ENCODE assay signal across 8 cellular contexts in the genomic region with DNA sequence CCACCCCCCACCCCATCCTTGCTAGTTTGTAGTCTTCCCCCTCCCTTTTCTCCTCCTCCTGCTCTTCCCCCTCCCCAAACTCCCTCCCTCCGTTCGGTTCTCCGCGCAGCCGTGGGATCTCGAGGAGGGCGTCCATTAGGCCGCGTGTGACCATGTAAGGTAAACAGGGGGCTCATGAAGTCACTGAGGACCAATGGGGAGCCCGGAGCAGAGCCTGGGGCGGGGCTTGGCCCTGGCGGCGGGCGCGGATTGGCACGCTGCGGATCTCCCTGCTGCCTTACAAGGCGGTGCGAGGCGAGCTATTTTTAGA. TPM values are rescaled to one million over a fixed set of nuclear protein-coding genes. Genes with fewer than 3 reads are reported as not detected.
DNase-seq lines count a peak whose midpoint lies in the region; ATAC-seq, FAIRE-seq and TF ChIP-seq lines count a peak whose summit lies in the region.

No MANE protein-coding gene starts in this region.

- POLR2A ChIA-PET in AG04450 (lab: Yijun Ruan, JAX): interaction anchor here (0.6 to 7.9 kb wide), 41 partner anchors 11 to 459 kb away, joined by 3 to 213 read pairs (median 4); a partner anchor contains a TSS

- peak; percentile 99 for DNase-seq in AG04450 (ENCODE audit: low read depth, low spot score)
- DNase-seq in NCI-H446 (lab: John Stamatoyannopoulos, UW): peak; percentile 97 to 99
- DNase-seq in activated CD4-positive, alpha-beta T cell treated with anti-CD3 and anti-CD28 coated beads for 48 hours: peak; percentile 97
- DNase-seq in choroid plexus epithelial cell (ENCODE audit: low read depth): peak; percentile 100
- peak; percentile 100 for DNase-seq in kidney
- peak; percentile 89 to 95 (median 93) for DNase-seq in stimulated activated CD4-positive, alpha-beta T cell treated with anti-CD3 and anti-CD28 coated beads, Interleukin-12 subunit alpha, Interleukin-12 subunit beta, amount 100 ng/mL, for 48 hours (ENCODE audit: low read depth in 2 of 3, low spot score in 1 of 3)

- CTCF ChIA-PET in AG04450 (lab: Charles Lee): interaction anchor here (0.7 to 4.1 kb wide), 6 partner anchors 11 to 310 kb away, joined by 3 to 22 read pairs (median 4); no protein-coding TSS in a partner anchor

- H3K27ac ChIP-seq in AG04450 (ENCODE audit: low read depth, low read length) (peak overlapping the region; percentile 98), kidney (ENCODE audit: low read depth in 2 of 2, low read length in 2 of 2) (peak overlapping the region; percentile 99 to 100)

- intact Hi-C loops in kidney (cut with DNase I): no loop called here

- H3K27me3 ChIP-seq in AG04450 (ENCODE audit: control insufficient read depth, insufficient read depth, low read length): no peaks in the 10 kb centered on the region

- no peaks in the 10 kb centered on the region for H3K9me3 ChIP-seq in AG04450 (ENCODE audit: control insufficient read depth, insufficient read depth, low read length)
- no peaks in the 10 kb centered on the region for H3K9me3 ChIP-seq in kidney (ENCODE audit: control insufficient read depth in 1 of 2, low read length in 2 of 2)

- TF ChIP-seq CTCF in AG04450 (IDR thresholded peaks at IDR 0.05; ENCODE audit: low read depth, low read length) (no peak), choroid plexus epithelial cell (conservative IDR thresholded peaks at IDR 0.05; ENCODE audit: low read depth, low read length) (no peak), kidney (IDR thresholded peaks at IDR 0.05; ENCODE audit: borderline replicate concordance, extremely low read depth, insufficient read depth) (no peak)

- ATAC-seq in GM19035 (IDR thresholded peaks at IDR 0.05; ENCODE audit: unreplicated experiment): peak; percentile 95
- peak; percentile 95 for ATAC-seq in HG03342 (IDR thresholded peaks at IDR 0.05; ENCODE audit: unreplicated experiment)

- H3K9ac ChIP-seq in kidney (ENCODE audit: low read length in 2 of 2): peak overlapping the region in 1 of 2 donors; percentile 95

- H3K4me3 ChIP-seq in AG04450 (ENCODE audit: low read depth, low read length) (peak overlapping the region; percentile 69), choroid plexus epithelial cell (ENCODE audit: low read depth, low read length) (peak overlapping the region; percentile 88), kidney (ENCODE audit: low read length in 2 of 2) (peak overlapping the region in 1 of 2 donors; percentile 89)

- H3K4me1 ChIP-seq in kidney (ENCODE audit: control insufficient read depth in 1 of 2, insufficient read depth in 1 of 2, low read depth in 1 of 2, low read length in 2 of 2): peaks cover 5 to 8% of the 10 kb centered on the region in 2 donors

- no peaks in the 10 kb centered on the region for H3K36me3 ChIP-seq in kidney (ENCODE audit: control insufficient read depth in 1 of 2, insufficient read depth in 2 of 2, low read length in 2 of 2)

- FAIRE-seq in kidney (lab: Jason Lieb, UNC): peak; percentile 59

RNA-seq across cellular contexts. Expression of a gene that starts 0.2 kb away (rescaled TPM):
- polyA plus RNA-seq in AG04450 (2011; rRNA removed) (22.1 and 22.4 TPM in 2 replicates), kidney (ENCODE audit: insufficient read depth, low read depth, low replicate concordance) (2.9 TPM)
- polyA minus RNA-seq in AG04450 (2011; rRNA and poly(A)+ RNA removed): 74.8 and 110 TPM in 2 replicates
- 61.5 TPM for total RNA-seq in kidney
